Comparison of ENCODE assay signal across 8 cellular contexts in the genomic region with DNA sequence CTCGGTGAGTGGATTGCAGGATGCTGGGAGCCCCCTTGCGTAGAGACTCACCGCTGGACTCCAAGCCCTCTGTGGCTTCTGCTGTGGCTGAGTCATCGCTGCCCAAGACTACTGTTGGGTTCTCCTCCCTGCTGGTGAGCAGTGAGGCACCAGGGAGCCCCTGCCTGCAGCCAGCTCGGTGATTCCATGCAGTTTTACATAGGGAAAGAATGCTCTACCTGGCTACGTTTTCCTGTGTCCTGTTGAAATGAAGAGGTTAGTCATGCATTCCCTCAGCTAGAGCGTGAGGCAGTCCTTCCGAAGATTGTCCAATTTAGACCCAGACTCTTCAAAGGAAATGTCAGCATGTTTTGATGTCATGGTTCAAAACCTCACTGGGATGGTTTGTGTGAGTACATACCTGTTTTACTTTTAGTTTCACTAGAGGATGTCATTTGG. TPM values are rescaled to one million over a fixed set of nuclear protein-coding genes. Genes with fewer than 3 reads are reported as not detected.
DNase-seq lines count a peak whose midpoint lies in the region; ATAC-seq, FAIRE-seq and TF ChIP-seq lines count a peak whose summit lies in the region.

No MANE protein-coding gene starts in this region.

- DNase-seq in AG08395 (ENCODE audit: low spot score) (peak; percentile 54), RCC 7860 (ENCODE audit: low spot score) (peak; percentile 81), brain microvascular endothelial cell (peak; percentile 71), medulla oblongata (ENCODE audit: extremely low spot score) (no peak), superior temporal gyrus (ENCODE audit: extremely low spot score) (no peak), endothelial cell (ENCODE audit: low spot score) (no peak)
- DNase-seq in stimulated activated effector memory CD8-positive, alpha-beta T cell treated with anti-CD3 and anti-CD28 coated beads, Interleukin-12 subunit alpha, Interleukin-12 subunit beta, amount 100 ng/mL, for 72 hours (ENCODE audit: low spot score in 2 of 2): peak in 1 of 2 donors; percentile 76

- H3K9me3 Mint-ChIP-seq in stimulated activated effector memory CD8-positive, alpha-beta T cell treated with anti-CD3 and anti-CD28 coated beads, Interleukin-12 subunit alpha, Interleukin-12 subunit beta, amount 100 ng/mL, for 72 hours: no peaks in the 10 kb centered on the region
- no peaks in the 10 kb centered on the region for H3K9me3 Mint-ChIP-seq in endothelial cell (ENCODE audit: unreplicated experiment)

- in situ Hi-C loops in brain microvascular endothelial cell (cut with HindIII; ENCODE audit: low pct_ligation_motif_present, low sequenced_read_pairs): no loop called here

- H3K27ac Mint-ChIP-seq in stimulated activated effector memory CD8-positive, alpha-beta T cell treated with anti-CD3 and anti-CD28 coated beads, Interleukin-12 subunit alpha, Interleukin-12 subunit beta, amount 100 ng/mL, for 72 hours: peak overlapping the region; percentile 97
- no peak overlapping the region for H3K27ac Mint-ChIP-seq in endothelial cell (ENCODE audit: unreplicated experiment)

- H3K4me3 ChIP-seq in brain microvascular endothelial cell (ENCODE audit: low read depth, low read length): no peak overlapping the region

- peaks cover 60% of the 10 kb centered on the region for H3K36me3 Mint-ChIP-seq in stimulated activated effector memory CD8-positive, alpha-beta T cell treated with anti-CD3 and anti-CD28 coated beads, Interleukin-12 subunit alpha, Interleukin-12 subunit beta, amount 100 ng/mL, for 72 hours
- H3K36me3 Mint-ChIP-seq in endothelial cell (ENCODE audit: low read depth, unreplicated experiment): peaks cover 3% of the 10 kb centered on the region

- H3K36me3 ChIP-seq in brain microvascular endothelial cell (replicated peaks): no peaks in the 10 kb centered on the region

- TF ChIP-seq CTCF in brain microvascular endothelial cell (IDR thresholded peaks at IDR 0.05; ENCODE audit: low read depth, low read length, missing control alignments): peak; percentile 48
- no peak for TF ChIP-seq CTCF in endothelial cell (IDR thresholded peaks at IDR 0.05; ENCODE audit: unreplicated experiment)

- peak overlapping the region; percentile 73 for H3K4me3 Mint-ChIP-seq in stimulated activated effector memory CD8-positive, alpha-beta T cell treated with anti-CD3 and anti-CD28 coated beads, Interleukin-12 subunit alpha, Interleukin-12 subunit beta, amount 100 ng/mL, for 72 hours
- H3K4me3 Mint-ChIP-seq in endothelial cell (ENCODE audit: unreplicated experiment): no peak overlapping the region

- peaks cover 70% of the 10 kb centered on the region for H3K4me1 Mint-ChIP-seq in stimulated activated effector memory CD8-positive, alpha-beta T cell treated with anti-CD3 and anti-CD28 coated beads, Interleukin-12 subunit alpha, Interleukin-12 subunit beta, amount 100 ng/mL, for 72 hours
- no peaks in the 10 kb centered on the region for H3K4me1 Mint-ChIP-seq in endothelial cell (ENCODE audit: unreplicated experiment)

- peak; percentile 78 for FAIRE-seq in RCC 7860 (lab: Jason Lieb, UNC)

- peak; percentile 45 for ATAC-seq in GM21515 (IDR thresholded peaks at IDR 0.05; ENCODE audit: unreplicated experiment)
- peak; percentile 86 for ATAC-seq in stimulated activated effector memory CD8-positive, alpha-beta T cell treated with anti-CD3 and anti-CD28 coated beads, Interleukin-12 subunit alpha, Interleukin-12 subunit beta, amount 100 ng/mL, for 72 hours

- no peak overlapping the region for H3K27ac ChIP-seq in brain microvascular endothelial cell

- no peaks in the 10 kb centered on the region for H3K27me3 ChIP-seq in brain microvascular endothelial cell (replicated peaks)

- peaks cover 2% of the 10 kb centered on the region for H3K27me3 Mint-ChIP-seq in endothelial cell (ENCODE audit: unreplicated experiment)

RNA-seq across cellular contexts. Expression of gene TRAF3, which starts 28.2 kb away (rescaled TPM):
- 9.7 TPM for total RNA-seq in endothelial cell (ENCODE audit: unreplicated experiment)

Comparison
In these comparisons a context has a peak if more than half of its experiments do, and no peak if none do; other contexts are left out.
1. DNase-seq: peak in AG08395 (single experiment), RCC 7860 (single experiment) and brain microvascular endothelial cell (single experiment); none in medulla oblongata (single experiment), superior temporal gyrus (single experiment) and endothelial cell (single experiment).